8 cellular contexts compared by ENCODE assay signal in genomic region chr16:53502331-53503269, GRCh38. TPM values are rescaled to one million over a fixed set of nuclear protein-coding genes. Genes with fewer than 3 reads are reported as not detected.
A peak's percentile ranks its signal among the peaks of the same experiment; 100 is the strongest.
DNase-seq lines count a peak whose midpoint lies in the region; ATAC-seq and TF ChIP-seq lines count a peak whose summit lies in the region.

Gene AKTIP, minus strand, starts transcription at chr16:53503209. Its CDS starts 2,950 bp downstream, at chr16:53500259.

- H3K27ac Mint-ChIP-seq in activated CD8-positive, alpha-beta T cell treated with anti-CD3 and anti-CD28 coated beads for 36 hours: peak within 1 kb of the TSS; percentile 97

- H3K4me3 ChIP-seq in MM.1S (ENCODE audit: low read length) (peak within 1 kb of the TSS; percentile 93), stomach smooth muscle (ENCODE audit: low read length in 2 of 2) (peak within 1 kb of the TSS; percentile 82 to 85)

- H3K4me1 Mint-ChIP-seq in activated CD8-positive, alpha-beta T cell treated with anti-CD3 and anti-CD28 coated beads for 36 hours (ENCODE audit: low read depth): peaks cover 49% of the 10 kb centered on the region

- peak within 1 kb of the TSS; percentile 94 for H3K4me2 ChIP-seq in MM.1S (ENCODE audit: low read depth, low read length)

- CTCF ChIA-PET in activated CD8-positive, alpha-beta T cell treated with anti-CD3 and anti-CD28 coated beads for 36 hours (lab: Charles Lee): interaction anchor here (1.1 to 1.8 kb wide), 6 partner anchors 7 to 68 kb away, joined by 3 to 5 read pairs (median 4); partner anchors contain the start of gene RBL2

- H3K36me3 ChIP-seq in MM.1S (replicated peaks; ENCODE audit: insufficient read depth, low read length): no peaks in the 10 kb centered on the region; the same call in 1 of the 2 replicates
- H3K36me3 ChIP-seq in stomach smooth muscle (ENCODE audit: control insufficient read depth in 2 of 2, insufficient read depth in 2 of 2, low read length in 2 of 2): peaks cover 4 to 6% of the 10 kb centered on the region in 2 donors

- TF ChIP-seq CTCF in GM13977 (IDR thresholded peaks at IDR 0.05; ENCODE audit: extremely low read depth, insufficient read depth, missing control alignments): no peak
- no peak for TF ChIP-seq CTCF in MM.1S (IDR thresholded peaks at IDR 0.05; ENCODE audit: low read length)
- no peak for TF ChIP-seq CTCF in activated CD8-positive, alpha-beta T cell treated with anti-CD3 and anti-CD28 coated beads for 36 hours (IDR thresholded peaks at IDR 0.05)

- H3K27me3 ChIP-seq in MM.1S (replicated peaks; ENCODE audit: insufficient read depth, low read length) (no peaks in the 10 kb centered on the region), stomach smooth muscle (ENCODE audit: control insufficient read depth in 1 of 2, insufficient read depth in 2 of 2, low read length in 2 of 2) (no peaks in the 10 kb centered on the region)

- peaks cover 20% of the 10 kb centered on the region for H3K36me3 Mint-ChIP-seq in activated CD8-positive, alpha-beta T cell treated with anti-CD3 and anti-CD28 coated beads for 36 hours (ENCODE audit: low read depth)

- POLR2A ChIA-PET in activated CD8-positive, alpha-beta T cell treated with anti-CD3 and anti-CD28 coated beads for 36 hours (lab: Charles Lee): interaction anchor here (1.1 to 3.9 kb wide), 9 partner anchors 10 to 130 kb away, joined by 3 to 24 read pairs (median 4); partner anchors contain the start of gene RBL2

- H3F3A ChIP-seq in MM.1S (ENCODE audit: insufficient read depth, low read length): peaks cover 7% of the 10 kb centered on the region; the same call in 1 of the 2 replicates

- H3K9me2 ChIP-seq in MM.1S (replicated peaks; ENCODE audit: insufficient read depth, low read length): no peaks in the 10 kb centered on the region

- H3K9me3 Mint-ChIP-seq in activated CD8-positive, alpha-beta T cell treated with anti-CD3 and anti-CD28 coated beads for 36 hours: no peaks in the 10 kb centered on the region

- peak within 1 kb of the TSS; percentile 83 for H3K9ac ChIP-seq in MM.1S (ENCODE audit: low read length)
- peak within 1 kb of the TSS; percentile 84 to 85 for H3K9ac ChIP-seq in stomach smooth muscle (ENCODE audit: low read length in 2 of 2)

- peak; percentile 15 for ATAC-seq in activated CD8-positive, alpha-beta T cell treated with anti-CD3 and anti-CD28 coated beads for 36 hours

- peaks cover 21% of the 10 kb centered on the region for H3K4me1 ChIP-seq in MM.1S (ENCODE audit: low read length)
- peaks cover 31% of the 10 kb centered on the region for H3K4me1 ChIP-seq in stomach smooth muscle (ENCODE audit: control insufficient read depth, insufficient read depth, low read length)

- H3K9me3 ChIP-seq in MM.1S (replicated peaks; ENCODE audit: insufficient read depth, low read length) (no peaks in the 10 kb centered on the region), stomach smooth muscle (ENCODE audit: control insufficient read depth in 2 of 2, low read length in 2 of 2) (no peaks in the 10 kb centered on the region)

- H3K27ac ChIP-seq in MM.1S (ENCODE audit: low read length) (peak within 1 kb of the TSS; percentile 85), stomach smooth muscle (ENCODE audit: low read length) (peak within 1 kb of the TSS; percentile 96)

- H4K20me1 ChIP-seq in MM.1S (ENCODE audit: insufficient read depth, low read length): no peaks in the 10 kb centered on the region

- H2AFZ ChIP-seq in MM.1S (ENCODE audit: low read length): peak within 1 kb of the TSS; percentile 73

- H3K79me2 ChIP-seq in MM.1S (ENCODE audit: low read length): peaks cover 27% of the 10 kb centered on the region

- TF ChIP-seq POLR2A in erythroblast (IDR thresholded peaks at IDR 0.05; ENCODE audit: low read length): no peak

- H3K27me3 Mint-ChIP-seq in activated CD8-positive, alpha-beta T cell treated with anti-CD3 and anti-CD28 coated beads for 36 hours: no peaks in the 10 kb centered on the region

- H3K4me3 Mint-ChIP-seq in activated CD8-positive, alpha-beta T cell treated with anti-CD3 and anti-CD28 coated beads for 36 hours: peak within 1 kb of the TSS; percentile 95

- intact Hi-C loops in activated CD8-positive, alpha-beta T cell treated with anti-CD3 and anti-CD28 coated beads for 36 hours (cut with micrococcal nuclease): loop anchor here (2.0 to 10.0 kb wide), 3 partner anchors 45 to 448 kb away; partner anchors contain the start of genes CHD9, CHD9NB and RBL2

- DNase-seq in GM13977 (ENCODE audit: low spot score) (peak; percentile 67), HCEC 1CT (peak; percentile 17), MM.1S (peak; percentile 72), erythroblast (lab: John Stamatoyannopoulos, UW) (peak; percentile 37 to 39), mucosa of gallbladder (ENCODE audit: low spot score) (peak; percentile 25), COR-L47 (lab: John Stamatoyannopoulos, UW) (no peak)
- peak; percentile 76 for DNase-seq in activated CD8-positive, alpha-beta T cell treated with anti-CD3 and anti-CD28 coated beads for 36 hours

- in situ Hi-C loops in GM13977 (cut with MboI; ENCODE audit: low pct_unique_long_range_greater_than_20kb, low sequenced_read_pairs, unreplicated experiment): no loop called here

RNA-seq across cellular contexts. Expression of gene AKTIP, which starts in this region (rescaled TPM):
- total RNA-seq in activated CD8-positive, alpha-beta T cell treated with anti-CD3 and anti-CD28 coated beads for 36 hours: 10 to 100 TPM; 24.4 to 24.7 TPM
- 42.6 TPM for total RNA-seq in mucosa of gallbladder
